In the genomic region with DNA sequence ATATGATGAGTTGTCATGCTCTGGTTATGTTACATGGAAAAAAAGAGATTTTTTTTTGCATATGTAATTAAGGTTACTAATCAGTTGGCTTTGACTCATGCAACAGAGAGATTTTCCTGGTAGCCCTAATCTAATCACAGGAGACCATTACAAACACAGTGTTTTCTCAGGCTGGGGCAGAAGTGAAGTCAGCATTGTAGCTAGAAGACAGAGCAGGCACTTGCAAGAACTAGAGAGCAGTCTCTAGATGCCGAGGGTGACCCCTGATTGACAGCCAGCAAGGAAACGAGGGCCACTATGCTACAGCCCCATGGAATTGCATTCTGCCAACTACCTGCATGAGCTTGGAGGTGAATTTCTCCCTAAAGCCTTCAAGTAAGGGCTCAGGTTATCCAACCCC, we compare ENCODE assay signal across 19 cellular contexts.
DNase-seq lines count a peak whose midpoint lies in the region; ATAC-seq, FAIRE-seq and TF ChIP-seq lines count a peak whose summit lies in the region.
"Had no signal": no experiment of that assay in that cellular context is flagged by ENCODE, and none has a peak within 500 bp of the region (broad histone marks: within the 10 kb centered on the region; RNA-seq: fewer than 3 reads in every experiment).

No MANE protein-coding gene starts in this region.

- intact Hi-C loops in HepG2 (cut with micrococcal nuclease; ENCODE audit: unreplicated experiment) (loop anchor here (10.0 kb wide), 1 partner anchor 607 kb away; no protein-coding TSS in a partner anchor), right lobe of liver (cut with DNase I) (no loop called here), esophagus muscularis mucosa (cut with DNase I) (loop anchor here (10.0 kb wide), 1 partner anchor 937 kb away; no protein-coding TSS in a partner anchor), breast epithelium (cut with DNase I; ENCODE audit: low total_unique reads) (no loop called here)
- intact Hi-C loops in activated CD8-positive, alpha-beta T cell treated with anti-CD3 and anti-CD28 coated beads for 36 hours (cut with micrococcal nuclease): no loop called here

- H3K27me3 ChIP-seq in HepG2 (ENCODE audit: control insufficient read depth in 1 of 2, insufficient read depth in 2 of 2, low read length in 2 of 2): no peaks in the 10 kb centered on the region; a peak in 1 of 5 replicates
- peaks cover 0 to 7% of the 10 kb centered on the region in 2 donors for H3K27me3 ChIP-seq in right lobe of liver
- H3K27me3 ChIP-seq in esophagus muscularis mucosa: peaks cover 0 to 43% (median 4%) of the 10 kb centered on the region in 4 donors
- no peaks in the 10 kb centered on the region for H3K27me3 ChIP-seq in breast epithelium
- H3K27me3 ChIP-seq: Peyer's patch had no signal

- no peak for FAIRE-seq in HepG2 (lab: Jason Lieb, UNC)
- FAIRE-seq: A204.1 had no signal

- POLR2A ChIA-PET in HepG2 (lab: Yijun Ruan, JAX): no interaction called here
- POLR2A ChIA-PET in activated CD8-positive, alpha-beta T cell treated with anti-CD3 and anti-CD28 coated beads for 36 hours (lab: Charles Lee): interaction anchor here (0.6 to 6.0 kb wide), 3 partner anchors 9 to 143 kb away, joined by 3 to 30 read pairs (median 3); no protein-coding TSS in a partner anchor

- H3K4me2 ChIP-seq in HepG2 (ENCODE audit: low read depth, low read length): no peak overlapping the region

- no peak overlapping the region for H3K27ac Mint-ChIP-seq in activated CD8-positive, alpha-beta T cell treated with anti-CD3 and anti-CD28 coated beads for 36 hours

- no peak overlapping the region for H2AFZ ChIP-seq in HepG2 (ENCODE audit: low read length)

- H3K9me3 ChIP-seq in HepG2 (ENCODE audit: low read length) (peaks cover 7% of the 10 kb centered on the region; the same call in 1 of the 2 replicates), right lobe of liver (no peaks in the 10 kb centered on the region), esophagus muscularis mucosa (peaks cover 0 to 14% (median 7%) of the 10 kb centered on the region in 4 donors), breast epithelium (peaks cover 7 to 9% of the 10 kb centered on the region in 2 donors)
- H3K9me3 ChIP-seq: BE2C had no signal

- no peaks in the 10 kb centered on the region for H3K79me2 ChIP-seq in HepG2 (ENCODE audit: insufficient read depth, low read length)

- WGBS in HepG2 (ENCODE audit: low lambda C conversion rate): 0% methylated on average over 2 of the region's 2 CpGs
- WGBS in right lobe of liver (ENCODE audit: insufficient coverage, low coverage, low lambda C conversion rate, missing lambda C conversion rate): no CpG with 5 or more reads among the region's 2 CpGs
- WGBS in esophagus muscularis mucosa: 43% methylated on average over 2 of the region's 2 CpGs

- H3K4me3 ChIP-seq in HepG2 (replicated peaks in 1 of 3; ENCODE audit: insufficient read depth in 1 of 3, low read depth in 2 of 3, low read length in 3 of 3) (no peak overlapping the region), right lobe of liver (no peak overlapping the region), esophagus muscularis mucosa (no peak overlapping the region), breast epithelium (no peak overlapping the region)
- H3K4me3 ChIP-seq: Peyer's patch had no signal

- CTCF ChIA-PET in HepG2 (lab: Yijun Ruan, JAX; ENCODE audit: low intra/inter-chr PET ratio, low total read pairs): no interaction called here
- CTCF ChIA-PET in activated CD8-positive, alpha-beta T cell treated with anti-CD3 and anti-CD28 coated beads for 36 hours (lab: Charles Lee): interaction anchor here (0.9 to 1.7 kb wide), 4 partner anchors 8 to 55 kb away, joined by 3 to 5 read pairs (median 4); no protein-coding TSS in a partner anchor

- H3K27ac ChIP-seq in HepG2 (ENCODE audit: extremely low read length, insufficient read depth, low read length): no peak overlapping the region
- no peak overlapping the region for H3K27ac ChIP-seq in right lobe of liver
- no peak overlapping the region for H3K27ac ChIP-seq in esophagus muscularis mucosa (replicated peaks in 1 of 4)
- no peak overlapping the region for H3K27ac ChIP-seq in breast epithelium
- H3K27ac ChIP-seq: Peyer's patch had no signal

- H3K27me3 Mint-ChIP-seq in activated CD8-positive, alpha-beta T cell treated with anti-CD3 and anti-CD28 coated beads for 36 hours: no peaks in the 10 kb centered on the region
- H3K27me3 Mint-ChIP-seq: CD4-positive, CD25-positive, alpha-beta regulatory T cell had no signal

- TF ChIP-seq RAD21 in HepG2 (CRISPR knock-in tag; IDR thresholded peaks at IDR 0.05): no peak

- TF ChIP-seq CTCF in HepG2 (CRISPR knock-in tag; IDR thresholded peaks at IDR 0.05) (no peak), right lobe of liver (IDR thresholded peaks at IDR 0.05) (no peak), esophagus muscularis mucosa (IDR thresholded peaks at IDR 0.05) (no peak), breast epithelium (IDR thresholded peaks at IDR 0.05) (no peak)
- TF ChIP-seq CTCF in activated CD8-positive, alpha-beta T cell treated with anti-CD3 and anti-CD28 coated beads for 36 hours (IDR thresholded peaks at IDR 0.05): no peak

- BruUV-seq in HepG2 (replicated peaks; lab: Mats Ljungman, UMichigan): no TSS peak

- no peaks in the 10 kb centered on the region for H3K36me3 ChIP-seq in HepG2 (replicated peaks in 1 of 2; ENCODE audit: control insufficient read depth in 1 of 2, insufficient read depth in 2 of 2, low read length in 2 of 2)
- H3K36me3 ChIP-seq in right lobe of liver: no peaks in the 10 kb centered on the region
- H3K36me3 ChIP-seq in esophagus muscularis mucosa: no peaks in the 10 kb centered on the region
- no peaks in the 10 kb centered on the region for H3K36me3 ChIP-seq in breast epithelium
- H3K36me3 ChIP-seq: BE2C, Peyer's patch had no signal

- H3K9ac ChIP-seq in HepG2 (ENCODE audit: insufficient read depth, low read depth, low read length): no peak overlapping the region

- no peak for TF ChIP-seq EP300 in HepG2 (IDR thresholded peaks at IDR 0.05; ENCODE audit: low read depth in 2 of 2, low read length in 2 of 2)
- no peak for TF ChIP-seq EP300 in HepG2 (CRISPR knock-in tag; IDR thresholded peaks at IDR 0.05; ENCODE audit: borderline replicate concordance)
- no peak for TF ChIP-seq EP300 in esophagus muscularis mucosa (IDR thresholded peaks at IDR 0.05)

- ATAC-seq in HepG2 (no peak), right lobe of liver (no peak)
- peak; percentile 58 for ATAC-seq in activated CD8-positive, alpha-beta T cell treated with anti-CD3 and anti-CD28 coated beads for 36 hours

- H3K4me1 ChIP-seq in HepG2 (ENCODE audit: insufficient read depth, low read length) (no peaks in the 10 kb centered on the region), right lobe of liver (no peaks in the 10 kb centered on the region), esophagus muscularis mucosa (no peaks in the 10 kb centered on the region), breast epithelium (no peaks in the 10 kb centered on the region)
- H3K4me1 ChIP-seq: BE2C, Peyer's patch had no signal

- H3K4me1 Mint-ChIP-seq in activated CD8-positive, alpha-beta T cell treated with anti-CD3 and anti-CD28 coated beads for 36 hours (ENCODE audit: low read depth): peaks cover 45% of the 10 kb centered on the region

- no peak overlapping the region for H3K4me3 Mint-ChIP-seq in activated CD8-positive, alpha-beta T cell treated with anti-CD3 and anti-CD28 coated beads for 36 hours

- peaks cover 14% of the 10 kb centered on the region for H3K36me3 Mint-ChIP-seq in activated CD8-positive, alpha-beta T cell treated with anti-CD3 and anti-CD28 coated beads for 36 hours (ENCODE audit: low read depth)

- TF ChIP-seq POLR2A in HepG2 (IDR thresholded peaks at IDR 0.05; ENCODE audit: insufficient read depth in 1 of 2, low read depth in 2 of 2, low read length in 2 of 2) (no peak), right lobe of liver (IDR thresholded peaks at IDR 0.05) (no peak), esophagus muscularis mucosa (IDR thresholded peaks at IDR 0.05; ENCODE audit: low read depth) (no peak), breast epithelium (IDR thresholded peaks at IDR 0.05) (no peak)

- H4K20me1 ChIP-seq in HepG2 (ENCODE audit: insufficient read depth, low read length): no peaks in the 10 kb centered on the region

- in situ Hi-C loops in HepG2 (cut with HindIII; ENCODE audit: extremely low pct_ligation_motif_present, low pct_unique_long_range_greater_than_20kb): loop anchor here (5.0 to 25.0 kb wide), 4 partner anchors 87 to 1039 kb away; no protein-coding TSS in a partner anchor

- peak; percentile 53 for DNase-seq in activated CD8-positive, alpha-beta memory T cell treated with anti-CD3 and anti-CD28 coated beads for 24 hours
- DNase-seq in activated CD8-positive, alpha-beta memory T cell treated with anti-CD3 and anti-CD28 coated beads, Interleukin-2, amount 50 U/mL, for 4 hours: no peak
- DNase-seq in HepG2 (ENCODE audit: low spot score) (no peak), right lobe of liver (no peak), esophagus muscularis mucosa (ENCODE audit: extremely low spot score) (peak; percentile 37), breast epithelium (ENCODE audit: low spot score in 2 of 2) (no peak)
- no peak for DNase-seq in activated CD8-positive, alpha-beta T cell treated with anti-CD3 and anti-CD28 coated beads for 36 hours
- DNase-seq: BE2C; CD4-positive, CD25-positive, alpha-beta regulatory T cell; COR-L47; DMS153; GDM1; KBM-7; NCI-H1105; NCI-H1694; NCI-H2081 treated with DMSO at 0.1 percent for 48 hours; NK-92 treated with Interleukin-12 subunit alpha and Interleukin-12 subunit beta, amount 100 ng/mL, for 24 hours; Peyer's patch had no signal

- peaks cover 17% of the 10 kb centered on the region for H3K9me3 Mint-ChIP-seq in activated CD8-positive, alpha-beta T cell treated with anti-CD3 and anti-CD28 coated beads for 36 hours

TF ChIP-seq in HepG2, 621 proteins besides CTCF, POLR2A, EP300 and RAD21:
- TF ChIP-seq ZNF772 (CRISPR knock-in tag; IDR thresholded peaks at IDR 0.05): 0 out of 2 replicates have a peak, but pooled peaks have one; percentile 34
- no peak for TF ChIP-seq MZF1 (CRISPR knock-in tag; IDR thresholded peaks at IDR 0.05; ENCODE audit: borderline replicate concordance)

Comparison
In these comparisons a context has a peak if more than half of its experiments do, and no peak if none do; other contexts are left out.
1. DNase-seq: peak in activated CD8-positive, alpha-beta memory T cell treated with anti-CD3 and anti-CD28 coated beads for 24 hours (single experiment) and esophagus muscularis mucosa (single experiment); none in activated CD8-positive, alpha-beta memory T cell treated with anti-CD3 and anti-CD28 coated beads, Interleukin-2, amount 50 U/mL, for 4 hours (single experiment), HepG2 (single experiment), right lobe of liver (0 of 3), activated CD8-positive, alpha-beta T cell treated with anti-CD3 and anti-CD28 coated beads for 36 hours (single experiment) and breast epithelium (0 of 2).
2. intact Hi-C loops: an anchor here in HepG2 (10.0 kb wide) and esophagus muscularis mucosa (10.0 kb wide); none called in right lobe of liver, activated CD8-positive, alpha-beta T cell treated with anti-CD3 and anti-CD28 coated beads for 36 hours and breast epithelium.